9 cellular contexts compared by ENCODE assay signal in genomic region chr1:19644422-19644760, GRCh38. TPM values are rescaled to one million over a fixed set of nuclear protein-coding genes. Genes with fewer than 3 reads are reported as not detected.
DNase-seq lines count a peak whose midpoint lies in the region; ATAC-seq, FAIRE-seq and TF ChIP-seq lines count a peak whose summit lies in the region.
"Had no signal": no experiment of that assay in that cellular context is flagged by ENCODE, and none has a peak within 500 bp of the region (broad histone marks: within the 10 kb centered on the region; RNA-seq: fewer than 3 reads in every experiment).

No MANE protein-coding gene starts in this region.

- CTCF ChIA-PET in PC-9 (lab: Charles Lee), result no interaction called here

- peak overlapping the region; percentile 86 for H3K4me2 ChIP-seq in PC-9

- no peak for FAIRE-seq in GM12891 (lab: Jason Lieb, UNC)
- FAIRE-seq in urothelium cell line (lab: Jason Lieb, UNC), result no peak
- FAIRE-seq: colon had no signal

- no peak for TF ChIP-seq POLR2A in GM12891 (IDR thresholded peaks at IDR 0.05; ENCODE audit: low read depth, low read length)
- TF ChIP-seq POLR2A in gastrocnemius medialis (IDR thresholded peaks at IDR 0.05), result no peak

- H3K4me3 ChIP-seq in PC-9 (peak overlapping the region; percentile 66; the same call in 1 of the 2 replicates), fibroblast of pulmonary artery (replicated peaks; ENCODE audit: low read depth, low read length) (peak overlapping the region; percentile 77), gastrocnemius medialis (peak overlapping the region; percentile 63 to 80 (median 68))

- no TSS peak for BruUV-seq in PC-9 (replicated peaks; lab: Mats Ljungman, UMichigan)

- no peak overlapping the region for H2AFZ ChIP-seq in PC-9

- no peaks in the 10 kb centered on the region for H3K36me3 ChIP-seq in PC-9 (ENCODE audit: low read depth)
- no peaks in the 10 kb centered on the region for H3K36me3 ChIP-seq in gastrocnemius medialis

- no peak for TF ChIP-seq CTCF in PC-9 (conservative IDR thresholded peaks at IDR 0.05)
- no peak for TF ChIP-seq CTCF in fibroblast of pulmonary artery (IDR thresholded peaks at IDR 0.05; ENCODE audit: low read length, missing control alignments)
- no peak for TF ChIP-seq CTCF in gastrocnemius medialis (IDR thresholded peaks at IDR 0.05 in 4 of 5, conservative IDR thresholded peaks at IDR 0.05 in 1 of 5)

- peaks cover 35% of the 10 kb centered on the region for H3K4me1 ChIP-seq in PC-9 (replicated peaks; ENCODE audit: insufficient read depth)
- H3K4me1 ChIP-seq in gastrocnemius medialis, result peaks cover 9 to 14% of the 10 kb centered on the region in 2 donors

- H3K9me3 ChIP-seq in PC-9 (ENCODE audit: insufficient read depth, low read depth), result no peaks in the 10 kb centered on the region
- no peaks in the 10 kb centered on the region for H3K9me3 ChIP-seq in gastrocnemius medialis

- peak; percentile 53 for DNase-seq in GM12891 (ENCODE audit: insufficient read length, low spot score)
- DNase-seq in PC-9, result no peak
- no peak for DNase-seq in fibroblast of pulmonary artery (ENCODE audit: low read depth)
- no peak for DNase-seq in gastrocnemius medialis
- no peak for DNase-seq in CD1c-positive myeloid dendritic cell (ENCODE audit: extremely low spot score)
- DNase-seq in urothelium cell line (ENCODE audit: low spot score), result no peak
- no peak for DNase-seq in head of caudate nucleus
- DNase-seq in superior temporal gyrus (ENCODE audit: extremely low spot score), result no peak

- in situ Hi-C loops in gastrocnemius medialis (cut with MboI; ENCODE audit: low sequenced_read_pairs in 4 of 4), result no loop called here

- intact Hi-C loops in PC-9 (cut with micrococcal nuclease; ENCODE audit: unreplicated experiment) (no loop called here), gastrocnemius medialis (cut with DNase I; ENCODE audit: low total_unique reads) (no loop called here), head of caudate nucleus (cut with DNase I) (no loop called here)

- H3K27ac ChIP-seq in PC-9, result no peak overlapping the region
- peak overlapping the region; percentile 77 to 85 (median 82) for H3K27ac ChIP-seq in gastrocnemius medialis

- POLR2A ChIA-PET in PC-9 (lab: Charles Lee; ENCODE audit: unreplicated experiment), result interaction anchor here (0.5 to 0.7 kb wide), 2 partner anchors 159 to 282 kb away, joined by 6 to 24 read pairs; partner anchors contain the start of gene CAPZB

- H3K9me2 ChIP-seq in PC-9 (ENCODE audit: insufficient read depth), result no peaks in the 10 kb centered on the region

- H4K20me1 ChIP-seq in PC-9 (ENCODE audit: insufficient read depth), result no peaks in the 10 kb centered on the region

- H3F3A ChIP-seq in PC-9 (ENCODE audit: insufficient read depth, low read depth), result peaks cover 13% of the 10 kb centered on the region; the same call in 1 of the 2 replicates

- no peaks in the 10 kb centered on the region for H3K79me2 ChIP-seq in PC-9 (ENCODE audit: low read depth)

- ATAC-seq in gastrocnemius medialis, result no peak

- H3K27me3 ChIP-seq in PC-9 (ENCODE audit: insufficient read depth, low read depth) (no peaks in the 10 kb centered on the region), gastrocnemius medialis (peaks cover 10 to 18% (median 17%) of the 10 kb centered on the region in 3 donors)

TF ChIP-seq in GM12891, 5 proteins besides CTCF, POLR2A, EP300 and RAD21:
- no peak for TF ChIP-seq POLR2AphosphoS5 (IDR thresholded peaks at IDR 0.05; ENCODE audit: low read depth, low read length)
- TF ChIP-seq PAX5 (IDR thresholded peaks at IDR 0.05; ENCODE audit: insufficient read depth, low read length, severe bottlenecking), result no peak
- TF ChIP-seq SPI1 (IDR thresholded peaks at IDR 0.05; ENCODE audit: low read depth, low read length), result no peak
- TF ChIP-seq TAF1 (IDR thresholded peaks at IDR 0.05; ENCODE audit: low read depth, low read length), result no peak
- TF ChIP-seq POU2F2 (IDR thresholded peaks at IDR 0.05; ENCODE audit: low read depth, low read length), result no peak

RNA-seq across cellular contexts. Expression of gene NBL1, which starts 0.3 kb away (rescaled TPM):
- 1.3 TPM for polyA plus RNA-seq in GM12891 (2012; ENCODE audit: low read depth, missing spikeins)
- total RNA-seq in PC-9 (2021) (32.5 and 36.9 TPM in 2 replicates), gastrocnemius medialis (10 to 100 TPM in 3 of 4 donors, 1 to 10 TPM in 1; 7.9 to 20.3 (median 16.3) TPM)

RNA-seq across cellular contexts. Expression of gene HTR6, which starts 20.3 kb away (rescaled TPM):
- polyA plus RNA-seq in GM12891 (2012; ENCODE audit: low read depth, missing spikeins), result 0.32 TPM
- total RNA-seq in PC-9 (2021) (not detected in 2 replicates), gastrocnemius medialis (not detected)
